ENCODE assay signal across 21 cellular contexts in genomic region chr2:237269121-237269875, GRCh38.
"Had no signal": no experiment of that assay in that cellular context is flagged by ENCODE, and none has a peak within 500 bp of the region (broad histone marks: within the 10 kb centered on the region; RNA-seq: fewer than 3 reads in every experiment).

No MANE protein-coding gene starts in this region.

- H3K9me3 Mint-ChIP-seq: activated naive CD4-positive, alpha-beta T cell treated with anti-CD3 and anti-CD28 coated beads, Interleukin-2, amount 10 ng/mL, durations not matched to agents 7 days and 5 days; activated T-helper 2 cell treated with anti-CD3 and anti-CD28 coated beads, Interferon-gamma antibody, Interleukin-2, Interleukin-4, amounts not matched to agents 10 μg/mL and 5 μg/mL and 100 μg/mL, durations not matched to agents 14 hours and 24 hours and 36 hours; naive B cell; T-cell had no signal

- ATAC-seq: foreskin keratinocyte, T-cell had no signal

- H3K36me3 Mint-ChIP-seq: activated naive CD4-positive, alpha-beta T cell treated with anti-CD3 and anti-CD28 coated beads, Interleukin-2, amount 10 ng/mL, durations not matched to agents 7 days and 5 days; naive B cell; T-cell had no signal

- H3K27me3 ChIP-seq: colonic mucosa, esophagus muscularis mucosa, right atrium auricular region had no signal

- H3K4me1 ChIP-seq: colonic mucosa, foreskin keratinocyte, right atrium auricular region had no signal

- H3K36me3 ChIP-seq: colonic mucosa, esophagus muscularis mucosa, right atrium auricular region, upper lobe of right lung had no signal

- H3K27ac ChIP-seq: colonic mucosa, foreskin keratinocyte, SK-N-MC, upper lobe of right lung had no signal

- H3K4me3 Mint-ChIP-seq: activated naive CD4-positive, alpha-beta T cell treated with anti-CD3 and anti-CD28 coated beads, Interleukin-2, amount 10 ng/mL, durations not matched to agents 7 days and 5 days; naive B cell; T-cell had no signal

- H3K4me3 ChIP-seq: colonic mucosa, esophagus muscularis mucosa, lung, right atrium auricular region, SK-N-MC, skin epidermis, upper lobe of right lung had no signal

- H3K27ac Mint-ChIP-seq: activated naive CD4-positive, alpha-beta T cell treated with anti-CD3 and anti-CD28 coated beads, Interleukin-2, amount 10 ng/mL, durations not matched to agents 7 days and 5 days; activated T-helper 2 cell treated with anti-CD3 and anti-CD28 coated beads, Interferon-gamma antibody, Interleukin-2, Interleukin-4, amounts not matched to agents 10 μg/mL and 5 μg/mL and 100 μg/mL, durations not matched to agents 14 hours and 24 hours and 36 hours; naive B cell; T-cell had no signal

- H3K4me1 Mint-ChIP-seq: activated naive CD4-positive, alpha-beta T cell treated with anti-CD3 and anti-CD28 coated beads, Interleukin-2, amount 10 ng/mL, durations not matched to agents 7 days and 5 days; naive B cell; T-cell had no signal

- DNase-seq: activated CD4-positive, alpha-beta T cell treated with anti-CD3 and anti-CD28 coated beads, Interleukin-2, amount 50 U/mL, for 4 hours; activated CD4-positive, CD25-positive, alpha-beta regulatory T cell treated with anti-CD3 and anti-CD28 coated beads, Interleukin-2, amount 50 U/mL, for 72 hours; activated naive CD4-positive, alpha-beta T cell treated with anti-CD3 and anti-CD28 coated beads, Interleukin-2, amount 10 ng/mL, durations not matched to agents 7 days and 5 days; activated T-cell treated with anti-CD3 and anti-CD28 coated beads, Interleukin-2, amount 50 U/mL, for 1 hour; colonic mucosa; foreskin keratinocyte; kidney glomerular epithelial cell; naive B cell; posterior cingulate gyrus; stimulated activated CD4-positive, alpha-beta T cell treated with anti-CD3 and anti-CD28 coated beads, Interleukin-4, amount 100 ng/mL, for 4 hours; stimulated activated CD8-positive, alpha-beta memory T cell treated with anti-CD3 and anti-CD28 coated beads, Interleukin-4, amount 100 ng/mL, for 48 hours; stimulated activated naive CD4-positive, alpha-beta T cell treated with Interleukin-2 at 50 U/mL for 16 hours; T-cell; T1000; upper lobe of right lung had no signal

- H3K9me3 ChIP-seq: colonic mucosa, esophagus muscularis mucosa, right atrium auricular region, upper lobe of right lung had no signal
